Comparison of ENCODE assay signal across 24 cellular contexts in genomic region chr22:46274381-46274780, GRCh38. TPM values are rescaled to one million over a fixed set of nuclear protein-coding genes. Genes with fewer than 3 reads are reported as not detected.
"Had no signal": no experiment of that assay in that cellular context is flagged by ENCODE, and none has a peak within 500 bp of the region (broad histone marks: within the 10 kb centered on the region; RNA-seq: fewer than 3 reads in every experiment).

No MANE protein-coding gene starts in this region.

- H3K9me3 ChIP-seq: esophagus muscularis mucosa, heart left ventricle, left lung, lower lobe of right lung had no signal

- H3K4me3 ChIP-seq: coronary artery, dorsolateral prefrontal cortex, esophagus muscularis mucosa, gastroesophageal sphincter, heart left ventricle, hepatocyte, left lung, lower lobe of right lung had no signal

- H3K27ac ChIP-seq: coronary artery, dorsolateral prefrontal cortex, esophagus muscularis mucosa, foreskin keratinocyte, gastroesophageal sphincter, heart left ventricle, hepatocyte, left lung, lower lobe of right lung had no signal

- H3K4me1 ChIP-seq: foreskin keratinocyte had no signal

- ATAC-seq: foreskin keratinocyte, gastroesophageal sphincter, heart left ventricle, left lung, left ventricle myocardium superior, lower lobe of right lung had no signal

- DNase-seq: dermis blood vessel endothelial cell; effector CD4-positive, alpha-beta T cell; effector memory CD4-positive, alpha-beta T cell; foreskin keratinocyte; heart left ventricle; hypothalamus; immature natural killer cell; islet precursor cell; kidney; kidney glomerular epithelial cell; left ventricle myocardium superior; lower lobe of right lung; mesenchymal stem cell; midbrain had no signal

- H3K27me3 ChIP-seq: dorsolateral prefrontal cortex, esophagus muscularis mucosa, foreskin keratinocyte, gastroesophageal sphincter, heart left ventricle, hepatocyte, left lung had no signal

RNA-seq across cellular contexts. Expression of gene PKDREJ, which starts 11.2 kb away (rescaled TPM):
- total RNA-seq: dermis blood vessel endothelial cell, endothelial cell of umbilical vein, epithelial cell of proximal tubule, fibroblast of villous mesenchyme, foreskin keratinocyte, hepatocyte, left ventricle myocardium superior, lower lobe of right lung, lung microvascular endothelial cell had no signal
